ENCODE assay signal across 25 cellular contexts in the genomic region with DNA sequence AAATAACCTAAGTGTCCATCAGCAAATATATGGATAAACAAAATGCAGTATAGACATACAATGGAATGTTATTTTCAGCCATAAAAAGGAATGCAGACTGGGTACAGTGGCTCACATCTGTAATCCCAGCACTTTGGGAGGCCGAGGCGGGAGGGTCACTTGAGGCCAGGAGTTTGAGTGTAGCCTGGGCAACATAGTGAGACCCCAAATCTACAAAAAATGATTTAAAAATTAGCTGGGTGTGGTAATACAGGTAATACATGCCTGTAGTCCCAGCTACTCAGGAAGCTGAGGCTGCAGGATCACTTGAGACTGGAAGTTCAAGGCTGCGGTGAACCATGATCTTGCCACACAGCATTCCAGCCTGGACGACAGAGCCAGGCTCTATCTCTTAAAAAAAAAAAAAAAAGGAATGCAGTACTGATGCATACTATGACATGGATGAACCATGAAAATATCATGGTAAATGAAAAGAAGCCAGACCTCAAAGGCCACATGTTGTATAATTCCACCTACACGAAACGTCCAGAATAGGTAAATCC.
"Had no signal": no experiment of that assay in that cellular context is flagged by ENCODE, and none has a peak within 500 bp of the region (broad histone marks: within the 10 kb centered on the region; RNA-seq: fewer than 3 reads in every experiment).

No MANE protein-coding gene starts in this region.

- H3K9me3 Mint-ChIP-seq: activated naive CD4-positive, alpha-beta T cell treated with anti-CD3 and anti-CD28 coated beads for 36 hours had no signal

- H3K27me3 Mint-ChIP-seq: activated naive CD8-positive, alpha-beta T cell treated with anti-CD3 and anti-CD28 coated beads, Interleukin-2, amount 10 ng/mL, durations not matched to agents 7 days and 5 days had no signal

- H3K27ac Mint-ChIP-seq: activated naive CD4-positive, alpha-beta T cell treated with anti-CD3 and anti-CD28 coated beads for 36 hours; activated naive CD8-positive, alpha-beta T cell treated with anti-CD3 and anti-CD28 coated beads, Interleukin-2, amount 10 ng/mL, durations not matched to agents 7 days and 5 days had no signal

- ATAC-seq: activated T-cell treated with anti-CD3 and anti-CD28 coated beads, Interleukin-2, amount 50 U/mL, for 4 hours; SK-N-SH treated with all-trans-retinoic acid at 6 μM for 48 hours had no signal

- H3K9me3 ChIP-seq: breast epithelium, MG63, Peyer's patch had no signal

- H3K4me3 Mint-ChIP-seq: activated naive CD4-positive, alpha-beta T cell treated with anti-CD3 and anti-CD28 coated beads for 36 hours; activated naive CD8-positive, alpha-beta T cell treated with anti-CD3 and anti-CD28 coated beads, Interleukin-2, amount 10 ng/mL, durations not matched to agents 7 days and 5 days; activated T-cell treated with anti-CD3 and anti-CD28 coated beads, Interleukin-2, amount 50 U/mL, for 4 hours had no signal

- DNase-seq: activated CD4-positive, alpha-beta T cell treated with anti-CD3 and anti-CD28 coated beads for 48 hours; activated CD4-positive, alpha-beta T cell treated with anti-CD3 and anti-CD28 coated beads, Interleukin-2, amount 50 U/mL, for 48 hours; activated CD4-positive, CD25-positive, alpha-beta regulatory T cell treated with anti-CD3 and anti-CD28 coated beads, Interleukin-2, amount 50 U/mL, for 72 hours; activated effector memory CD4-positive, alpha-beta T cell treated with anti-CD3 and anti-CD28 coated beads, Interleukin-2, amount 50 U/mL, for 16 hours; activated naive CD4-positive, alpha-beta T cell treated with anti-CD3 and anti-CD28 coated beads for 36 hours; activated naive CD8-positive, alpha-beta T cell treated with anti-CD3 and anti-CD28 coated beads, Interleukin-2, amount 10 ng/mL, durations not matched to agents 7 days and 5 days; activated T-cell treated with anti-CD3 and anti-CD28 coated beads, Interleukin-2, amount 50 U/mL, for 4 hours; aorta; caudate nucleus; MG63; MV-4-11; NCI-H1092 treated with DMSO at 0.1 percent for 48 hours; NCI-H1417 treated with DMSO at 0.1 percent for 48 hours; NCI-H1694; NCI-H2029; NCI-H2107; NCI-H2171 treated with DMSO at 0.1 percent for 48 hours; NCI-H226; NCI-H526; NCI-H82; Peyer's patch; SHP77; SW 1271 had no signal
